ENCODE assay signal across 9 cellular contexts in the genomic region with DNA sequence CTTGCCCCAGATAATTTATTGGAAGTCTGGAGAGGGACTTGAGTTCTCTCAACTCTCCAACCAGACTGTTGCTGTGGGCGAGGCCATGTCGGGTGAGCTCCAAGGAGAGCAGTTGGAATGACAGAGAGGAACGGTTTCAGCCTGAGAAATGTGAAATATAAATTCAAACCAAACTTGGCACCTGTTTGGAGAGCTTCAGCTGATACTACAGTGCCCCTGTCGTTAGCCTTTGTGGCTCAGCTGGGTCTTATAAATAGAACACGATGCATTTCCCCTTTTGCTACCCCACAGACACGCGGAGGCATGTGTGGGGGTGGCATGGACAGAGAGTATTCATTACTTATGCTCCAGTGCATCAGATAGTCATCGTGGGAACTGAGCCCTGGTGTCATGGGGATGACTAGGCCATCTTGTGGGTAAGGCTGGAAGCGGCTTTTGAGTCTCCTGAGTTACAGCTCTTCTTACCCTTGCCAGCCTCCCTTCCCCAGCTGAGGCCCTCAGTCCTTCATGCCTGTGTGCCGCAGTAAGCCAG. TPM values are rescaled to one million over a fixed set of nuclear protein-coding genes. Genes with fewer than 3 reads are reported as not detected.
A peak's percentile ranks its signal among the peaks of the same experiment; 100 is the strongest.
DNase-seq lines count a peak whose midpoint lies in the region; ATAC-seq and TF ChIP-seq lines count a peak whose summit lies in the region.
"Had no signal": no experiment of that assay in that cellular context is flagged by ENCODE, and none has a peak within 500 bp of the region (broad histone marks: within the 10 kb centered on the region; RNA-seq: fewer than 3 reads in every experiment).

No MANE protein-coding gene starts in this region.

- peak overlapping the region; percentile 93 for H3K27ac Mint-ChIP-seq in central memory CD8-positive, alpha-beta T cell (ENCODE audit: low read depth)

- TF ChIP-seq CTCF in testis (IDR thresholded peaks at IDR 0.05), result no peak

- H2BK5ac ChIP-seq in mesenchymal stem cell (ENCODE audit: low read depth, low read length, poor library complexity, severe bottlenecking), result no peak overlapping the region

- H3K36me3 ChIP-seq in mesenchymal stem cell (ENCODE audit: control insufficient read depth in 1 of 2, insufficient read depth in 2 of 2, low read depth in 1 of 2, low read length in 2 of 2), result peaks cover 0 to 24% of the 10 kb centered on the region in 2 experiments
- H3K36me3 ChIP-seq in testis (ENCODE audit: low read depth, missing control alignments), result no peaks in the 10 kb centered on the region
- H3K36me3 ChIP-seq: ovary had no signal

- H4K91ac ChIP-seq in mesenchymal stem cell (ENCODE audit: low read length), result peak overlapping the region; percentile 0

- peaks cover 11% of the 10 kb centered on the region for H3K36me3 Mint-ChIP-seq in central memory CD8-positive, alpha-beta T cell (ENCODE audit: insufficient read depth)

- H2AFZ ChIP-seq in mesenchymal stem cell (ENCODE audit: low read depth, low read length), result no peak overlapping the region

- H3K79me1 ChIP-seq in mesenchymal stem cell (replicated peaks; ENCODE audit: low read length, poor library complexity, severe bottlenecking), result peaks cover 15% of the 10 kb centered on the region

- H3K4me3 ChIP-seq in mesenchymal stem cell (ENCODE audit: insufficient read depth in 1 of 2, low read depth in 1 of 2, low read length in 2 of 2), result peak overlapping the region in 1 of 2 experiments; percentile 58
- no peak overlapping the region for H3K4me3 ChIP-seq in testis
- H3K4me3 ChIP-seq: ovary had no signal

- H2BK15ac ChIP-seq in mesenchymal stem cell (ENCODE audit: low read depth, poor library complexity, severe bottlenecking), result no peak overlapping the region

- peak overlapping the region; percentile 80 to 81 for H2BK12ac ChIP-seq in mesenchymal stem cell (ENCODE audit: low read length in 2 of 2)

- H3K14ac ChIP-seq in mesenchymal stem cell (ENCODE audit: low read length in 2 of 2), result peak overlapping the region in 1 of 2 experiments; percentile 55

- H3K4me3 Mint-ChIP-seq in central memory CD8-positive, alpha-beta T cell, result peak overlapping the region; percentile 76

- H3K9ac ChIP-seq in mesenchymal stem cell (ENCODE audit: low read length), result peak overlapping the region; percentile 80

- H3K27ac ChIP-seq in mesenchymal stem cell (ENCODE audit: low read length, poor library complexity, severe bottlenecking) (peak overlapping the region; percentile 64), testis (peak overlapping the region; percentile 44 to 67)

- H4K8ac ChIP-seq in mesenchymal stem cell (ENCODE audit: low read length), result peak overlapping the region; percentile 9

- peak overlapping the region; percentile 21 for H2BK120ac ChIP-seq in mesenchymal stem cell (ENCODE audit: low read depth, low read length)

- H3K4me1 Mint-ChIP-seq in central memory CD8-positive, alpha-beta T cell, result peaks cover 91% of the 10 kb centered on the region

- H3K27me3 Mint-ChIP-seq in central memory CD8-positive, alpha-beta T cell, result no peaks in the 10 kb centered on the region

- 65% methylated on average over 10 of the region's 10 CpGs for WGBS in mesenchymal stem cell
- 35 to 53% methylated on average over 10 of the region's 10 CpGs for WGBS in testis, 2 donors

- H3K4me1 ChIP-seq in mesenchymal stem cell (ENCODE audit: control insufficient read depth, insufficient read depth, low read depth, low read length) (peaks cover 21% of the 10 kb centered on the region), testis (peaks cover 43% of the 10 kb centered on the region)

- peak overlapping the region; percentile 53 to 85 for H3K18ac ChIP-seq in mesenchymal stem cell (ENCODE audit: low read depth in 1 of 2, low read length in 2 of 2)

- no peaks in the 10 kb centered on the region for H3K27me3 ChIP-seq in mesenchymal stem cell (ENCODE audit: control insufficient read depth in 1 of 2, insufficient read depth in 1 of 2, low read length in 2 of 2)
- H3K27me3 ChIP-seq in testis, result no peaks in the 10 kb centered on the region
- H3K27me3 ChIP-seq: ovary had no signal

- intact Hi-C loops in testis (cut with DNase I; ENCODE audit: low total_unique reads), result no loop called here

- no peak for TF ChIP-seq POLR2A in testis (IDR thresholded peaks at IDR 0.05)

- no peak overlapping the region for H3K23ac ChIP-seq in mesenchymal stem cell (ENCODE audit: low read length in 2 of 2)

- peak; percentile 37 for ATAC-seq in GM19035 (IDR thresholded peaks at IDR 0.05; ENCODE audit: unreplicated experiment)
- ATAC-seq in HG03280 (IDR thresholded peaks at IDR 0.05; ENCODE audit: unreplicated experiment), result peak; percentile 32
- ATAC-seq in central memory CD8-positive, alpha-beta T cell (replicated peaks; ENCODE audit: extremely low read depth, poor library complexity, severe bottlenecking), result peak; percentile 34

- peak; percentile 81 to 85 for DNase-seq in AML-193 (lab: John Stamatoyannopoulos, UW)
- DNase-seq in SW480 (ENCODE audit: low spot score), result peak; percentile 79
- DNase-seq in central memory CD8-positive, alpha-beta T cell (ENCODE audit: low spot score in 2 of 2), result no peak
- peak; percentile 86 for DNase-seq in mesenchymal stem cell
- DNase-seq in testis, result peak; percentile 64
- no peak for DNase-seq in NCI-H345 (lab: John Stamatoyannopoulos, UW)

- peak overlapping the region in 1 of 2 experiments; percentile 34 for H3K4ac ChIP-seq in mesenchymal stem cell (ENCODE audit: low read depth in 1 of 2, low read length in 2 of 2)

- H3K9me3 ChIP-seq in mesenchymal stem cell (ENCODE audit: control insufficient read depth, low read length) (no peaks in the 10 kb centered on the region), testis (no peaks in the 10 kb centered on the region)
- H3K9me3 ChIP-seq: ovary had no signal

- no peak overlapping the region for H3K4me2 ChIP-seq in mesenchymal stem cell (ENCODE audit: low read length, poor library complexity, severe bottlenecking)

- H3K9me3 Mint-ChIP-seq in central memory CD8-positive, alpha-beta T cell, result no peaks in the 10 kb centered on the region

- no peak overlapping the region for H2AK5ac ChIP-seq in mesenchymal stem cell (ENCODE audit: low read length, severe bottlenecking)

RNA-seq across cellular contexts. Expression of a gene that starts 15.6 kb away (rescaled TPM):
- polyA plus RNA-seq in mesenchymal stem cell (2013, experiment 1 of 2), result 126 TPM
- 125 TPM for polyA plus RNA-seq in mesenchymal stem cell (2013, experiment 2 of 2)
- 10 to 100 TPM; 18.7 to 31.6 TPM for total RNA-seq in testis
- 11.4 TPM for polyA plus RNA-seq in testis (ENCODE audit: insufficient read depth, low read depth, low replicate concordance)

Comparison
In these comparisons a context has a peak if more than half of its experiments do, and no peak if none do; other contexts are left out.
1. DNase-seq: peak in AML-193 (2 of 2), SW480 (single experiment), mesenchymal stem cell (single experiment) and testis (single experiment); none in central memory CD8-positive, alpha-beta T cell (0 of 2) and NCI-H345 (single experiment).
2. Peak in every context shown above with its lines, with median percentiles within 50 percentile points of each other: ATAC-seq.